In genomic region chrX:118534716-118535493, GRCh38 we compare ENCODE assay signal across 10 cellular contexts. TPM values are rescaled to one million over a fixed set of nuclear protein-coding genes. Genes with fewer than 3 reads are reported as not detected.
DNase-seq lines count a peak whose midpoint lies in the region; ATAC-seq and TF ChIP-seq lines count a peak whose summit lies in the region.
"Had no signal": no experiment of that assay in that cellular context is flagged by ENCODE, and none has a peak within 500 bp of the region (broad histone marks: within the 10 kb centered on the region; RNA-seq: fewer than 3 reads in every experiment).

No MANE protein-coding gene starts in this region.

- H3K9me3 Mint-ChIP-seq in CD8-positive, alpha-beta memory T cell: no peaks in the 10 kb centered on the region
- no peaks in the 10 kb centered on the region for H3K9me3 Mint-ChIP-seq in activated CD4-positive, alpha-beta memory T cell treated with anti-CD3 and anti-CD28 coated beads for 36 hours
- no peaks in the 10 kb centered on the region for H3K9me3 Mint-ChIP-seq in memory B cell

- peaks cover 0 to 2% of the 10 kb centered on the region in 2 donors for H3K27me3 Mint-ChIP-seq in CD8-positive, alpha-beta memory T cell
- no peaks in the 10 kb centered on the region for H3K27me3 Mint-ChIP-seq in activated CD4-positive, alpha-beta memory T cell treated with anti-CD3 and anti-CD28 coated beads for 36 hours
- H3K27me3 Mint-ChIP-seq in memory B cell: no peaks in the 10 kb centered on the region

- intact Hi-C loops in activated CD4-positive, alpha-beta memory T cell treated with anti-CD3 and anti-CD28 coated beads for 36 hours (cut with micrococcal nuclease): loop anchor here (5.0 to 10.0 kb wide), 2 partner anchors 67 to 1150 kb away; no protein-coding TSS in a partner anchor
- intact Hi-C loops in upper lobe of right lung (cut with DNase I): no loop called here

- H3K4me1 Mint-ChIP-seq in CD8-positive, alpha-beta memory T cell: peaks cover 57 to 86% (median 76%) of the 10 kb centered on the region in 3 donors
- peaks cover 79% of the 10 kb centered on the region for H3K4me1 Mint-ChIP-seq in activated CD4-positive, alpha-beta memory T cell treated with anti-CD3 and anti-CD28 coated beads for 36 hours (ENCODE audit: low read depth)
- peaks cover 30% of the 10 kb centered on the region for H3K4me1 Mint-ChIP-seq in memory B cell

- TF ChIP-seq CTCF in upper lobe of right lung (IDR thresholded peaks at IDR 0.05): no peak

- no peak overlapping the region for H3K4me3 Mint-ChIP-seq in CD8-positive, alpha-beta memory T cell
- no peak overlapping the region for H3K4me3 Mint-ChIP-seq in activated CD4-positive, alpha-beta memory T cell treated with anti-CD3 and anti-CD28 coated beads for 36 hours
- H3K4me3 Mint-ChIP-seq in memory B cell: no peak overlapping the region

- no peak overlapping the region for H3K4me3 ChIP-seq in CD8-positive, alpha-beta memory T cell (ENCODE audit: low read length)
- H3K4me3 ChIP-seq in HUES48 (ENCODE audit: low read depth, low read length): peak overlapping the region; percentile 24
- H3K4me3 ChIP-seq in upper lobe of right lung: no peak overlapping the region

- peak overlapping the region in 6 of 8 donors; percentile 32 to 79 (median 67) for H3K27ac Mint-ChIP-seq in CD8-positive, alpha-beta memory T cell
- peak overlapping the region; percentile 92 for H3K27ac Mint-ChIP-seq in activated CD4-positive, alpha-beta memory T cell treated with anti-CD3 and anti-CD28 coated beads for 36 hours
- H3K27ac Mint-ChIP-seq in memory B cell: peak overlapping the region; percentile 70

- no peaks in the 10 kb centered on the region for H3K27me3 ChIP-seq in CD8-positive, alpha-beta memory T cell (ENCODE audit: insufficient read depth, low read length, poor library complexity, severe bottlenecking)
- H3K27me3 ChIP-seq in HUES48 (ENCODE audit: control insufficient read depth, insufficient read depth, low read length) (no peaks in the 10 kb centered on the region), upper lobe of right lung (no peaks in the 10 kb centered on the region)

- H3K4me1 ChIP-seq in CD8-positive, alpha-beta memory T cell (ENCODE audit: insufficient read depth, low read length): peaks cover 62% of the 10 kb centered on the region
- peaks cover 53% of the 10 kb centered on the region for H3K4me1 ChIP-seq in HUES48 (ENCODE audit: control insufficient read depth, insufficient read depth, low read length)
- H3K4me1 ChIP-seq in upper lobe of right lung: peaks cover 7% of the 10 kb centered on the region

- CTCF ChIA-PET in CD8-positive, alpha-beta memory T cell (lab: Charles Lee): interaction anchor here (0.6 to 1.6 kb wide), 5 partner anchors 16 to 66 kb away, joined by 3 to 4 read pairs (median 3); no protein-coding TSS in a partner anchor
- CTCF ChIA-PET in activated CD4-positive, alpha-beta memory T cell treated with anti-CD3 and anti-CD28 coated beads for 36 hours (lab: Charles Lee): interaction anchor here (1.5 kb wide), 1 partner anchor 68 kb away, joined by 3 read pairs; no protein-coding TSS in a partner anchor

- H3K36me3 Mint-ChIP-seq in CD8-positive, alpha-beta memory T cell: peaks cover 0 to 1% (median 0%) of the 10 kb centered on the region in 3 donors
- peaks cover 3% of the 10 kb centered on the region for H3K36me3 Mint-ChIP-seq in activated CD4-positive, alpha-beta memory T cell treated with anti-CD3 and anti-CD28 coated beads for 36 hours
- peaks cover 3% of the 10 kb centered on the region for H3K36me3 Mint-ChIP-seq in memory B cell

- POLR2A ChIA-PET in CD8-positive, alpha-beta memory T cell (lab: Charles Lee): interaction anchor here (1.7 kb wide), 1 partner anchor 38 kb away, joined by 9 read pairs; no protein-coding TSS in a partner anchor
- POLR2A ChIA-PET in activated CD4-positive, alpha-beta memory T cell treated with anti-CD3 and anti-CD28 coated beads for 36 hours (lab: Charles Lee): interaction anchor here (0.6 to 2.2 kb wide), 4 partner anchors 35 to 43 kb away, joined by 3 to 12 read pairs (median 6); partner anchors contain the start of gene DOCK11

- H3K9ac ChIP-seq in HUES48 (ENCODE audit: low read depth, low read length): peak overlapping the region; percentile 39

- H3K9me3 ChIP-seq in CD8-positive, alpha-beta memory T cell (ENCODE audit: low read length): no peaks in the 10 kb centered on the region
- H3K9me3 ChIP-seq in HUES48 (ENCODE audit: control insufficient read depth, insufficient read depth, low read length): no peaks in the 10 kb centered on the region
- H3K9me3 ChIP-seq in upper lobe of right lung: no peaks in the 10 kb centered on the region

- H3K36me3 ChIP-seq in CD8-positive, alpha-beta memory T cell (ENCODE audit: insufficient read depth, low read length): no peaks in the 10 kb centered on the region
- no peaks in the 10 kb centered on the region for H3K36me3 ChIP-seq in HUES48 (ENCODE audit: control insufficient read depth, insufficient read depth, low read length)
- H3K36me3 ChIP-seq in upper lobe of right lung: no peaks in the 10 kb centered on the region

- no peak for DNase-seq in CD8-positive, alpha-beta memory T cell
- DNase-seq in activated CD4-positive, alpha-beta memory T cell treated with anti-CD3 and anti-CD28 coated beads for 36 hours: no peak
- DNase-seq in memory B cell (ENCODE audit: low spot score in 2 of 2) (no peak), upper lobe of right lung (no peak), MV-4-11 (lab: John Stamatoyannopoulos, UW) (no peak), OCI-M2 (lab: John Stamatoyannopoulos, UW; ENCODE audit: unreplicated experiment) (no peak)
- DNase-seq: activated CD8-positive, alpha-beta memory T cell treated with anti-CD3 and anti-CD28 coated beads, Interleukin-2, amount 50 U/mL, for 48 hours; stimulated activated CD4-positive, alpha-beta T cell treated with anti-CD3 and anti-CD28 coated beads, Interleukin-15, amount 100 ng/mL, for 24 hours had no signal

- no peak overlapping the region for H3K27ac ChIP-seq in CD8-positive, alpha-beta memory T cell (ENCODE audit: low read depth, low read length)
- H3K27ac ChIP-seq in HUES48 (ENCODE audit: low read depth, low read length): peak overlapping the region; percentile 75
- H3K27ac ChIP-seq in upper lobe of right lung: no peak overlapping the region

- ATAC-seq in memory B cell (ENCODE audit: low read depth) (no peak), HG03095 (IDR thresholded peaks at IDR 0.05; ENCODE audit: unreplicated experiment) (no peak), upper lobe of right lung (no peak)

RNA-seq across cellular contexts. Expression of gene DOCK11, which starts 39.3 kb away (rescaled TPM):
- total RNA-seq in CD8-positive, alpha-beta memory T cell: 10 to 100 TPM; 49.4 to 50.1 TPM
- 37.8 TPM for polyA plus RNA-seq in CD8-positive, alpha-beta memory T cell
- 10 to 100 TPM; 47.5 to 50.4 TPM for total RNA-seq in activated CD4-positive, alpha-beta memory T cell treated with anti-CD3 and anti-CD28 coated beads for 36 hours
- 55.0 TPM for total RNA-seq in upper lobe of right lung
